13 cellular contexts compared by ENCODE assay signal in the genomic region with DNA sequence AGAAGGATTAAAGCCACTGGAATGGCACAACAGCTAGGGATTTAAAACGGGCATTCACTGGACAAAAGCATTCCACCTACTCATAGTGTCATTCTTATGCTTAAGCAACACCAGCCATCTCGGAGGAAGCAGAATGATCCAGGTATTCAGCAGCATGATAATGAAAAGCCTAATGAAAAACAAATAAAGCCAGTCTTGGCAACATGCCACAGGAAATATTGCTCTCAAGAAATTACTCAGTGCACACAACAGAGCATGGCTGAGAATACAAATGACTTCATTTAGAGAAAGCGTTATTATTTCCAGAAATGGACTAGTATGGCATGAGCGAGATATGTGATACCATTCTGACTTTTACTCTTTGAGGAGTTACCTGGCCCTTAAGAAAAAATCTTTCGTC.
A peak's percentile ranks its signal among the peaks of the same experiment; 100 is the strongest.
DNase-seq lines count a peak whose midpoint lies in the region; ATAC-seq lines count a peak whose summit lies in the region.
"Had no signal": no experiment of that assay in that cellular context is flagged by ENCODE, and none has a peak within 500 bp of the region (broad histone marks: within the 10 kb centered on the region; RNA-seq: fewer than 3 reads in every experiment).

No MANE protein-coding gene starts in this region.

- 45% methylated on average over 5 of the region's 5 CpGs for WGBS in right cardiac atrium

- H3K4me3 ChIP-seq in right cardiac atrium (ENCODE audit: low read length) = no peak overlapping the region
- H3K4me3 ChIP-seq: HAP-1, psoas muscle had no signal

- H3K27ac ChIP-seq in epithelial cell of prostate = no peak overlapping the region
- H3K27ac ChIP-seq in right cardiac atrium (ENCODE audit: low read length) = no peak overlapping the region
- H3K27ac ChIP-seq: psoas muscle had no signal

- H3K27me3 Mint-ChIP-seq in activated CD8-positive, alpha-beta T cell treated with anti-CD3 and anti-CD28 coated beads, Interleukin-2, amount 10 ng/mL, durations not matched to agents 7 days and 5 days (ENCODE audit: low read depth) = no peaks in the 10 kb centered on the region
- H3K27me3 Mint-ChIP-seq: activated naive CD4-positive, alpha-beta T cell treated with anti-CD3 and anti-CD28 coated beads, Interleukin-2, amount 10 ng/mL, durations not matched to agents 7 days and 5 days had no signal

- peak; percentile 92 for DNase-seq in COR-L47 (lab: John Stamatoyannopoulos, UW)
- peak; percentile 90 for DNase-seq in NCI-H1105 (lab: John Stamatoyannopoulos, UW)
- peak; percentile 38 for DNase-seq in NCI-H82 (lab: John Stamatoyannopoulos, UW)
- peak; percentile 5 for DNase-seq in epithelial cell of prostate (ENCODE audit: low read depth, low spot score)
- DNase-seq in right cardiac atrium = no peak
- no peak for DNase-seq in activated CD8-positive, alpha-beta T cell treated with anti-CD3 and anti-CD28 coated beads, Interleukin-2, amount 10 ng/mL, durations not matched to agents 7 days and 5 days
- DNase-seq: activated naive CD4-positive, alpha-beta T cell treated with anti-CD3 and anti-CD28 coated beads, Interleukin-2, amount 10 ng/mL, durations not matched to agents 7 days and 5 days; psoas muscle had no signal

- no peaks in the 10 kb centered on the region for H3K27me3 ChIP-seq in right cardiac atrium (ENCODE audit: control insufficient read depth, insufficient read depth)

- no peaks in the 10 kb centered on the region for H3K36me3 Mint-ChIP-seq in activated CD8-positive, alpha-beta T cell treated with anti-CD3 and anti-CD28 coated beads, Interleukin-2, amount 10 ng/mL, durations not matched to agents 7 days and 5 days (ENCODE audit: low read depth)
- H3K36me3 Mint-ChIP-seq: activated naive CD4-positive, alpha-beta T cell treated with anti-CD3 and anti-CD28 coated beads, Interleukin-2, amount 10 ng/mL, durations not matched to agents 7 days and 5 days had no signal

- H3K9me3 ChIP-seq in right cardiac atrium (ENCODE audit: control insufficient read depth, low read length) = no peaks in the 10 kb centered on the region
- H3K9me3 ChIP-seq: HAP-1, psoas muscle had no signal

- H3K9me3 Mint-ChIP-seq in activated CD8-positive, alpha-beta T cell treated with anti-CD3 and anti-CD28 coated beads, Interleukin-2, amount 10 ng/mL, durations not matched to agents 7 days and 5 days (ENCODE audit: insufficient read depth) = no peaks in the 10 kb centered on the region
- H3K9me3 Mint-ChIP-seq: activated naive CD4-positive, alpha-beta T cell treated with anti-CD3 and anti-CD28 coated beads, Interleukin-2, amount 10 ng/mL, durations not matched to agents 7 days and 5 days had no signal

- H3K4me1 Mint-ChIP-seq in activated CD8-positive, alpha-beta T cell treated with anti-CD3 and anti-CD28 coated beads, Interleukin-2, amount 10 ng/mL, durations not matched to agents 7 days and 5 days (ENCODE audit: low read depth) = no peaks in the 10 kb centered on the region
- H3K4me1 Mint-ChIP-seq: activated naive CD4-positive, alpha-beta T cell treated with anti-CD3 and anti-CD28 coated beads, Interleukin-2, amount 10 ng/mL, durations not matched to agents 7 days and 5 days had no signal

- intact Hi-C loops in right cardiac atrium (cut with DNase I) = no loop called here

- ATAC-seq in HG03469 (IDR thresholded peaks at IDR 0.05; ENCODE audit: unreplicated experiment) = no peak
- no peak for ATAC-seq in HG03280 (IDR thresholded peaks at IDR 0.05; ENCODE audit: unreplicated experiment)
- no peak for ATAC-seq in right cardiac atrium
- ATAC-seq in activated CD8-positive, alpha-beta T cell treated with anti-CD3 and anti-CD28 coated beads, Interleukin-2, amount 10 ng/mL, durations not matched to agents 7 days and 5 days = no peak
- ATAC-seq: HepG2, Right ventricle myocardium inferior had no signal

- H3K4me1 ChIP-seq in right cardiac atrium (ENCODE audit: control insufficient read depth, insufficient read depth, low read length) = no peaks in the 10 kb centered on the region
- H3K4me1 ChIP-seq: HAP-1, psoas muscle had no signal

- CTCF ChIA-PET in activated CD8-positive, alpha-beta T cell treated with anti-CD3 and anti-CD28 coated beads, Interleukin-2, amount 10 ng/mL, durations not matched to agents 7 days and 5 days (lab: Charles Lee) = no interaction called here

- H3K4me3 Mint-ChIP-seq in activated CD8-positive, alpha-beta T cell treated with anti-CD3 and anti-CD28 coated beads, Interleukin-2, amount 10 ng/mL, durations not matched to agents 7 days and 5 days = no peak overlapping the region
- H3K4me3 Mint-ChIP-seq: activated naive CD4-positive, alpha-beta T cell treated with anti-CD3 and anti-CD28 coated beads, Interleukin-2, amount 10 ng/mL, durations not matched to agents 7 days and 5 days had no signal

- POLR2A ChIA-PET in activated CD8-positive, alpha-beta T cell treated with anti-CD3 and anti-CD28 coated beads, Interleukin-2, amount 10 ng/mL, durations not matched to agents 7 days and 5 days (lab: Charles Lee) = no interaction called here

- no peak overlapping the region for H3K27ac Mint-ChIP-seq in activated CD8-positive, alpha-beta T cell treated with anti-CD3 and anti-CD28 coated beads, Interleukin-2, amount 10 ng/mL, durations not matched to agents 7 days and 5 days
- H3K27ac Mint-ChIP-seq: activated naive CD4-positive, alpha-beta T cell treated with anti-CD3 and anti-CD28 coated beads, Interleukin-2, amount 10 ng/mL, durations not matched to agents 7 days and 5 days had no signal

Comparison
In these comparisons a context has a peak if more than half of its experiments do, and no peak if none do; other contexts are left out.
1. DNase-seq: peak in COR-L47 (single experiment), NCI-H1105 (single experiment), NCI-H82 (single experiment) and epithelial cell of prostate (single experiment); none in right cardiac atrium (0 of 3) and activated CD8-positive, alpha-beta T cell treated with anti-CD3 and anti-CD28 coated beads, Interleukin-2, amount 10 ng/mL, durations not matched to agents 7 days and 5 days (single experiment).